ENCODE assay signal across 8 cellular contexts in genomic region chr9:87781331-87781730, GRCh38.
"Had no signal": no experiment of that assay in that cellular context is flagged by ENCODE, and none has a peak within 500 bp of the region (broad histone marks: within the 10 kb centered on the region; RNA-seq: fewer than 3 reads in every experiment).

No MANE protein-coding gene starts in this region.

- H3K9me3 ChIP-seq: HAP-1 had no signal

- DNase-seq: GM23248, GOT3, H9, HCEC 1CT, HFFc6 had no signal

- H3K27ac ChIP-seq: GM23248 had no signal

- ATAC-seq: GM23338, HCT116 had no signal

- H3K4me3 ChIP-seq: GM23248, GM23338, HAP-1 had no signal

- H3K9ac ChIP-seq: GM23248 had no signal

- H3K4me2 ChIP-seq: GM23338 had no signal

- H2AFZ ChIP-seq: GM23248, GM23338 had no signal

- H3K36me3 ChIP-seq: HAP-1 had no signal
